Comparison of ENCODE assay signal across 32 cellular contexts in genomic region chr9:100730126-100730525, GRCh38.
"Had no signal": no experiment of that assay in that cellular context is flagged by ENCODE, and none has a peak within 500 bp of the region (broad histone marks: within the 10 kb centered on the region; RNA-seq: fewer than 3 reads in every experiment).

No MANE protein-coding gene starts in this region.

- H2AFZ ChIP-seq: PC-9 had no signal

- H3K36me3 ChIP-seq: adrenal gland, MG63 had no signal

- H3K4me1 ChIP-seq: adrenal gland, body of pancreas had no signal

- FAIRE-seq: astrocyte, bronchial epithelial cell, TTC549 had no signal

- H3K27ac ChIP-seq: adrenal gland, body of pancreas, PC-9 had no signal

- DNase-seq: activated CD4-positive, alpha-beta T cell treated with anti-CD3 and anti-CD28 coated beads for 36 hours; activated CD4-positive, alpha-beta T cell treated with anti-CD3 and anti-CD28 coated beads, Interleukin-2, amount 10 ng/mL, durations not matched to agents 7 days and 5 days; activated CD4-positive, alpha-beta T cell treated with anti-CD3 and anti-CD28 coated beads, Interleukin-2, amount 50 U/mL, for 48 hours; activated CD8-positive, alpha-beta T cell treated with anti-CD3 and anti-CD28 coated beads, Interleukin-2, amount 10 ng/mL, durations not matched to agents 7 days and 5 days; activated gamma-delta T cell treated with Interleukin-2 at 50 U/mL for 16 hours; activated naive CD4-positive, alpha-beta T cell treated with anti-CD3 and anti-CD28 coated beads for 36 hours; activated T-cell treated with anti-CD3 and anti-CD28 coated beads, Interleukin-2, amount 50 U/mL, for 24 hours; adrenal gland; body of pancreas; caudate nucleus; cerebellar nuclear complex; Kasumi-1; KG1; MG63; NCI-H1048; NCI-H1105 treated with DMSO at 0.1 percent for 48 hours; NCI-H1436; NCI-H1694; NCI-H1930; NCI-H345; NCI-H524 treated with DMSO at 0.1 percent for 48 hours; PC-9; Right ventricle myocardium superior; SW 1271; T-helper 1 cell; T-helper 2 cell had no signal

- H3K27me3 ChIP-seq: adrenal gland, body of pancreas, MG63 had no signal

- H3K4me2 ChIP-seq: PC-9 had no signal

- ATAC-seq: activated CD4-positive, alpha-beta T cell treated with anti-CD3 and anti-CD28 coated beads for 36 hours; activated CD4-positive, CD25-positive, alpha-beta regulatory T cell treated with anti-CD3 and anti-CD28 coated beads, Interleukin-2, amount 50 U/mL, for 24 hours; activated CD8-positive, alpha-beta T cell treated with anti-CD3 and anti-CD28 coated beads, Interleukin-2, amount 10 ng/mL, durations not matched to agents 7 days and 5 days; activated naive CD4-positive, alpha-beta T cell treated with anti-CD3 and anti-CD28 coated beads, Interleukin-2, amount 50 U/mL, for 72 hours; body of pancreas; WTC11 had no signal

- H3K9me3 ChIP-seq: adrenal gland, body of pancreas, MG63 had no signal

- H3K4me3 ChIP-seq: adrenal gland, body of pancreas, MG63, PC-9 had no signal
